In the genomic region with DNA sequence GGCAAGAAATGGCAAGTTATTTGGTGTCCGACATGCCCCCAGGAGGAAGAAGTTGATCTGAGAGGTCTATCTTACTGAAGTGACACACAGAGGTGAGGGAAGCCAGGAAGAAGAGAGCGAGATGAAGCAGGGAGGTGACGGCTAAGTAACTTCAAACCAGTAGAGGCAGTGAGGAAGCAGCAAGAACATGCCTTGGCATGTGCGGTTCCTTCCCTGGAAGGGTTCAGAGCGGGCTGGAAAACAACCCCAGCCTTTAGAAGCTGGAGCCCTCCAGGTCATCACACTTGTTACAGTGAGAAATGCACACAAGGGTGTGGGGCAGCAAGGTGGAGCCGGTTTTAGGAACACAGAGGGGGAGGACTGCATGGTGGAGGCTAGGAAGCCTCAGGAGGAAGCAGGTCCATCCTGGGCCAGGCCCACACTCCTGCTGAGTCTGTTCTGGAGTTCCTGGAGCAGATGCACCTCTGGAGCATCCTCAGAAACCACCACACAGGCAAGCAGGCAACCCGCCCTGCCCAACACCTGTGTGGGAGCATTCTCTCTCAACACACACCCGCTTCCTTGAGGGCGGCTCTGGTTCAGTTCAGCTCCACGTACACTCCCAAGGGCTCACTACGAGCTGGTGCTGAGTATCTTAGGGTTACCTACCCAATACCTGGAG, we compare ENCODE assay signal across 21 cellular contexts. TPM values are rescaled to one million over a fixed set of nuclear protein-coding genes. Genes with fewer than 3 reads are reported as not detected.
DNase-seq lines count a peak whose midpoint lies in the region; ATAC-seq and TF ChIP-seq lines count a peak whose summit lies in the region.
"Had no signal": no experiment of that assay in that cellular context is flagged by ENCODE, and none has a peak within 500 bp of the region (broad histone marks: within the 10 kb centered on the region; RNA-seq: fewer than 3 reads in every experiment).

No MANE protein-coding gene starts in this region.

- peak overlapping the region; percentile 58 for H2AK5ac ChIP-seq in mesenchymal stem cell (ENCODE audit: low read length, severe bottlenecking)

- peak overlapping the region; percentile 8 for H2BK5ac ChIP-seq in mesenchymal stem cell (ENCODE audit: low read depth, low read length, poor library complexity, severe bottlenecking)

- H2BK120ac ChIP-seq in mesenchymal stem cell (ENCODE audit: low read depth, low read length) = no peak overlapping the region

- no peak overlapping the region for H2BK15ac ChIP-seq in mesenchymal stem cell (ENCODE audit: low read depth, poor library complexity, severe bottlenecking)

- no peak overlapping the region for H3K4ac ChIP-seq in mesenchymal stem cell (ENCODE audit: low read depth in 1 of 2, low read length in 2 of 2)

- H3K9me3 ChIP-seq in heart right ventricle (peaks cover 0 to 4% (median 0%) of the 10 kb centered on the region in 11 donors), mesenchymal stem cell (ENCODE audit: control insufficient read depth, low read length) (peaks cover 4% of the 10 kb centered on the region), upper lobe of right lung (no peaks in the 10 kb centered on the region)
- H3K9me3 ChIP-seq: colonic mucosa, thoracic aorta had no signal

- no peak overlapping the region for H3K4me3 ChIP-seq in heart right ventricle
- no peak overlapping the region for H3K4me3 ChIP-seq in dorsolateral prefrontal cortex
- H3K4me3 ChIP-seq in mesenchymal stem cell (ENCODE audit: insufficient read depth in 1 of 2, low read depth in 1 of 2, low read length in 2 of 2) = no peak overlapping the region
- H3K4me3 ChIP-seq in upper lobe of right lung = no peak overlapping the region
- H3K4me3 ChIP-seq: colonic mucosa, thoracic aorta had no signal

- 94 to 96% methylated on average over 11 of the region's 11 CpGs for WGBS in heart right ventricle, 2 donors
- 99% methylated on average over 10 of the region's 11 CpGs for WGBS in mesenchymal stem cell

- H4K91ac ChIP-seq in mesenchymal stem cell (ENCODE audit: low read length) = no peak overlapping the region

- no peak overlapping the region for H3K4me2 ChIP-seq in mesenchymal stem cell (ENCODE audit: low read length, poor library complexity, severe bottlenecking)

- peaks cover 4% of the 10 kb centered on the region for H3K79me1 ChIP-seq in mesenchymal stem cell (replicated peaks; ENCODE audit: low read length, poor library complexity, severe bottlenecking)

- peak overlapping the region in 5 of 10 donors; percentile 65 to 85 (median 81) for H3K27ac ChIP-seq in heart right ventricle
- peak overlapping the region in 40 of 59 donors; percentile 6 to 94 (median 79) for H3K27ac ChIP-seq in dorsolateral prefrontal cortex
- no peak overlapping the region for H3K27ac ChIP-seq in mesenchymal stem cell (ENCODE audit: low read length, poor library complexity, severe bottlenecking)
- no peak overlapping the region for H3K27ac ChIP-seq in upper lobe of right lung
- H3K27ac ChIP-seq: colonic mucosa, thoracic aorta had no signal

- H3K4me1 ChIP-seq in heart right ventricle (peaks cover 0 to 46% (median 39%) of the 10 kb centered on the region in 9 donors), mesenchymal stem cell (ENCODE audit: control insufficient read depth, insufficient read depth, low read depth, low read length) (peaks cover 7% of the 10 kb centered on the region), upper lobe of right lung (no peaks in the 10 kb centered on the region)
- H3K4me1 ChIP-seq: colonic mucosa had no signal

- DNase-seq in Right ventricle myocardium superior (peak; percentile 27), heart right ventricle (no peak), dorsolateral prefrontal cortex (no peak), mesenchymal stem cell (no peak), upper lobe of right lung (no peak), SKM-1 (lab: John Stamatoyannopoulos, UW; ENCODE audit: unreplicated experiment) (no peak)
- no peak for DNase-seq in activated CD4-positive, alpha-beta T cell treated with anti-CD3 and anti-CD28 coated beads for 1 hour
- DNase-seq: activated CD4-positive, alpha-beta T cell treated with anti-CD3 and anti-CD28 coated beads, Interleukin-2, amount 50 U/mL, for 4 hours; activated naive CD4-positive, alpha-beta T cell treated with anti-CD3 and anti-CD28 coated beads, Interleukin-2, amount 50 U/mL, for 16 hours; activated T-cell treated with anti-CD3 and anti-CD28 coated beads for 4 hours; CD4-positive, CD25-positive, alpha-beta regulatory T cell; colonic mucosa; hippocampal formation; KBM-7; naive B cell; NCI-H146; NCI-H2171 treated with DMSO at 0.1 percent for 48 hours; NCI-H526 treated with DMSO at 0.1 percent for 48 hours; RPMI8226 had no signal

- H3K9ac ChIP-seq in mesenchymal stem cell (ENCODE audit: low read length) = no peak overlapping the region

- H3K27me3 ChIP-seq in heart right ventricle (no peaks in the 10 kb centered on the region), dorsolateral prefrontal cortex (no peaks in the 10 kb centered on the region), mesenchymal stem cell (ENCODE audit: control insufficient read depth in 1 of 2, insufficient read depth in 1 of 2, low read length in 2 of 2) (no peaks in the 10 kb centered on the region), upper lobe of right lung (no peaks in the 10 kb centered on the region)
- H3K27me3 ChIP-seq: colonic mucosa had no signal

- H3K14ac ChIP-seq in mesenchymal stem cell (ENCODE audit: low read length in 2 of 2) = peak overlapping the region in 1 of 2 experiments; percentile 68

- ATAC-seq in Right ventricle myocardium superior (ENCODE audit: poor library complexity) (no peak), heart right ventricle (no peak), upper lobe of right lung (peak; percentile 20), GM18868 (IDR thresholded peaks at IDR 0.05; ENCODE audit: unreplicated experiment) (no peak)

- no peak overlapping the region for H3K23ac ChIP-seq in mesenchymal stem cell (ENCODE audit: low read length in 2 of 2)

- intact Hi-C loops in Right ventricle myocardium superior (cut with DNase I) (loop anchor here (5.0 kb wide), 1 partner anchor 35 kb away; no protein-coding TSS in a partner anchor), heart right ventricle (cut with DNase I) (loop anchor here in 6 of 10 donors (1.0 to 5.0 kb wide), 4 partner anchors 17 to 55 kb away; a partner anchor contains a TSS), dorsolateral prefrontal cortex (cut with DNase I) (no loop called here), upper lobe of right lung (cut with DNase I) (no loop called here)

- no peak overlapping the region for H2AFZ ChIP-seq in mesenchymal stem cell (ENCODE audit: low read depth, low read length)

- no peak overlapping the region for H3K18ac ChIP-seq in mesenchymal stem cell (ENCODE audit: low read depth in 1 of 2, low read length in 2 of 2)

- TF ChIP-seq CTCF in heart right ventricle (IDR thresholded peaks at IDR 0.05) (no peak), dorsolateral prefrontal cortex (IDR thresholded peaks at IDR 0.05 in 54 of 56, conservative IDR thresholded peaks at IDR 0.05 in 2 of 56; ENCODE audit: low read depth in 1 of 56, partially characterized antibody in 56 of 56) (no peak), upper lobe of right lung (IDR thresholded peaks at IDR 0.05) (no peak)

- H3K36me3 ChIP-seq in heart right ventricle = peaks cover 0 to under 1% (median 0%) of the 10 kb centered on the region in 9 donors
- peaks cover 0 to 7% of the 10 kb centered on the region in 2 experiments for H3K36me3 ChIP-seq in mesenchymal stem cell (ENCODE audit: control insufficient read depth in 1 of 2, insufficient read depth in 2 of 2, low read depth in 1 of 2, low read length in 2 of 2)
- H3K36me3 ChIP-seq in upper lobe of right lung = no peaks in the 10 kb centered on the region
- H3K36me3 ChIP-seq: colonic mucosa, thoracic aorta had no signal

- no peak overlapping the region for H2BK12ac ChIP-seq in mesenchymal stem cell (ENCODE audit: low read length in 2 of 2)

- no peak overlapping the region for H4K8ac ChIP-seq in mesenchymal stem cell (ENCODE audit: low read length)

RNA-seq across cellular contexts. Expression of a gene that starts 47.1 kb away (rescaled TPM):
- total RNA-seq in Right ventricle myocardium superior = 1.5 TPM
- total RNA-seq in heart right ventricle = 1 to 10 TPM in 5 of 10 donors, under 1 TPM in 5; 0.60 to 3.5 (median 1.1) TPM
- polyA plus RNA-seq in heart right ventricle = 1 to 10 TPM in 1 of 2 donors, under 1 TPM in 1; 0.44 to 1.9 TPM
- total RNA-seq in dorsolateral prefrontal cortex = 1 to 10 TPM; 1.3 to 5.8 (median 3.0) TPM
- polyA plus RNA-seq in mesenchymal stem cell (2013, experiment 1 of 2) = 2.7 TPM
- polyA plus RNA-seq in mesenchymal stem cell (2013, experiment 2 of 2) = 2.4 TPM
- total RNA-seq in upper lobe of right lung = 2.5 TPM

RNA-seq across cellular contexts. Expression of a gene that starts 50.7 kb away (rescaled TPM):
- total RNA-seq in Right ventricle myocardium superior (23.2 TPM), heart right ventricle (10 to 100 TPM; 11.3 to 29.7 (median 15.8) TPM), dorsolateral prefrontal cortex (10 to 100 TPM; 29.0 to 90.9 (median 44.8) TPM), upper lobe of right lung (40.7 TPM)
- polyA plus RNA-seq in heart right ventricle = 10 to 100 TPM; 10.4 to 19.2 TPM
- polyA plus RNA-seq in mesenchymal stem cell (2013, experiment 1 of 2) = 30.5 TPM
- polyA plus RNA-seq in mesenchymal stem cell (2013, experiment 2 of 2) = 30.2 TPM

Comparison
In these comparisons a context has a peak if more than half of its experiments do, and no peak if none do; other contexts are left out.
1. H3K27ac ChIP-seq: peak in dorsolateral prefrontal cortex (40 of 59); none in mesenchymal stem cell (single experiment) and upper lobe of right lung (single experiment).
2. intact Hi-C loops: an anchor here in Right ventricle myocardium superior (5.0 kb wide) and heart right ventricle (1.0 to 5.0 kb wide); none called in dorsolateral prefrontal cortex and upper lobe of right lung.